1 cellular context compared by ENCODE assay signal in the genomic region with DNA sequence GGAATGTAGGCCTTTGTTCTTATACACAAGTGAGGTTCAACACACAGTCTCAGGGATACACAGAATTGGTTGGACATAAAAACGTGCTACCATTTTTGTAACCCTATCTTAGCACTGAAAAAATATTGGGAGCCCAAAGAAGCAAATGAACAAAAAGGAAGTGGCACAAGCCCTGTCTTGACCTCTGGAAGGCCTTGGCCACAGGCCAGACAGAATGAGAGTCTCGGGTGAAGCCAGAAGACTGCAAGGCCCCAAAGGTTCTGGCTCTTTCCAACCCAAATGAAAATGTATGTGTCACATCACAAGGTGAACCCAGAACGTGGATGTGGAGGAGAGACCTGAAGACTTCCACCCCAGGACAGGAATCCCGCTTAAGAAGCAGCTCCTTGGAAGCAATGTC.
TF ChIP-seq lines count a peak whose summit lies in the region.

No MANE protein-coding gene starts in this region.

TF ChIP-seq in K562, 482 proteins besides CTCF, POLR2A, EP300 and RAD21:
- 0 out of 2 replicates have a peak, but pooled peaks have one; percentile 20 for TF ChIP-seq NFIC (IDR thresholded peaks at IDR 0.05)
- TF ChIP-seq, protein P1, sequence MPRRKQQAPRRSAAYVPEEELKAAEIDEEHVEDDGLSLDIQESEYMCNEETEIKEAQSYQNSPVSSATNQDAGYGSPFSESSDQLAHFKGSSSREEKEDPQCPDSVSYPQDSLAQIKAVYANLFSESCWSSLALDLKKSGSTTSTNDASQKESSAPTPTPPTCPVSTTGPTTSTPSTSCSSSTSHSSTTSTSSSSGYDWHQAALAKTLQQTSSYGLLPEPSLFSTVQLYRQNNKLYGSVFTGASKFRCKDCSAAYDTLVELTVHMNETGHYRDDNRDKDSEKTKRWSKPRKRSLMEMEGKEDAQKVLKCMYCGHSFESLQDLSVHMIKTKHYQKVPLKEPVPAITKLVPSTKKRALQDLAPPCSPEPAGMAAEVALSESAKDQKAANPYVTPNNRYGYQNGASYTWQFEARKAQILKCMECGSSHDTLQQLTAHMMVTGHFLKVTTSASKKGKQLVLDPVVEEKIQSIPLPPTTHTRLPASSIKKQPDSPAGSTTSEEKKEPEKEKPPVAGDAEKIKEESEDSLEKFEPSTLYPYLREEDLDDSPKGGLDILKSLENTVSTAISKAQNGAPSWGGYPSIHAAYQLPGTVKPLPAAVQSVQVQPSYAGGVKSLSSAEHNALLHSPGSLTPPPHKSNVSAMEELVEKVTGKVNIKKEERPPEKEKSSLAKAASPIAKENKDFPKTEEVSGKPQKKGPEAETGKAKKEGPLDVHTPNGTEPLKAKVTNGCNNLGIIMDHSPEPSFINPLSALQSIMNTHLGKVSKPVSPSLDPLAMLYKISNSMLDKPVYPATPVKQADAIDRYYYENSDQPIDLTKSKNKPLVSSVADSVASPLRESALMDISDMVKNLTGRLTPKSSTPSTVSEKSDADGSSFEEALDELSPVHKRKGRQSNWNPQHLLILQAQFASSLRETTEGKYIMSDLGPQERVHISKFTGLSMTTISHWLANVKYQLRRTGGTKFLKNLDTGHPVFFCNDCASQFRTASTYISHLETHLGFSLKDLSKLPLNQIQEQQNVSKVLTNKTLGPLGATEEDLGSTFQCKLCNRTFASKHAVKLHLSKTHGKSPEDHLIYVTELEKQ (CRISPR knock-in tag; IDR thresholded peaks at IDR 0.05) = no peak
